In the genomic region with DNA sequence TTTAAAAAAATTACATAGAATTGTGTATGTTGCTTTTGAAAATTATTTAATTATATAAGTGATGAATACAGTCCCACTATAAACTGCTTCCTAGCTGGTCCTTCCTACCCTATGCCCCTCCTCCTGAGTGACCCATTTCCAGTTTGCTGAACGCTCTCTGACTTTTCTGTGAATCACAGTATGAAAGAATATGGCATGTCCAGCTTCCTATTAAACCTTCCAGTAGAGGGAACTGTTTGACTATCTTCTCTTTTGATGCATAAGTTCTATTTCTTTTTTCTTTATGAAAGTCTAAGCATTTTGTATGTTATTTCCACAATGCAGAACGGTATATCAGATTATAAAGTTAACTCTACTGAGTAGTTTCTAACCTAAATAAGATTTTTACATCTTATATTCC, we compare ENCODE assay signal across 8 cellular contexts. TPM values are rescaled to one million over a fixed set of nuclear protein-coding genes. Genes with fewer than 3 reads are reported as not detected.
DNase-seq lines count a peak whose midpoint lies in the region; ATAC-seq, FAIRE-seq and TF ChIP-seq lines count a peak whose summit lies in the region.

No MANE protein-coding gene starts in this region.

- H3K4me1 Mint-ChIP-seq in MCF 10A (ENCODE audit: insufficient read depth, unreplicated experiment), result peaks cover 17% of the 10 kb centered on the region

- DNase-seq in AG04449 (ENCODE audit: low read depth, low spot score), result no peak
- DNase-seq in GM12891 (ENCODE audit: insufficient read length, low spot score), result peak; percentile 36
- peak; percentile 45 for DNase-seq in NCI-H460 (ENCODE audit: extremely low read depth, low read depth)
- peak; percentile 63 for DNase-seq in MCF 10A (ENCODE audit: unreplicated experiment)
- no peak for DNase-seq in left lung
- no peak for DNase-seq in stimulated activated naive CD4-positive, alpha-beta T cell treated with Interleukin-2 at 50 U/mL for 16 hours (lab: John Stamatoyannopoulos, UW)

- no peak for TF ChIP-seq POLR2A in GM12891 (IDR thresholded peaks at IDR 0.05; ENCODE audit: low read depth, low read length)

- H3K36me3 Mint-ChIP-seq in MCF 10A (ENCODE audit: insufficient read depth, unreplicated experiment), result no peaks in the 10 kb centered on the region

- no peaks in the 10 kb centered on the region for H3K9me3 Mint-ChIP-seq in MCF 10A (ENCODE audit: unreplicated experiment)

- FAIRE-seq in GM12891 (lab: Jason Lieb, UNC), result no peak

- no peaks in the 10 kb centered on the region for H3K9me3 ChIP-seq in left lung

- H3K27ac ChIP-seq in left lung, result no peak overlapping the region

- no peak overlapping the region for H3K27ac Mint-ChIP-seq in MCF 10A (ENCODE audit: low read depth, unreplicated experiment)

- H3K4me3 ChIP-seq in AG04449 (ENCODE audit: low read depth, low read length), result no peak overlapping the region
- no peak overlapping the region for H3K4me3 ChIP-seq in left lung

- TF ChIP-seq CTCF in AG04449 (IDR thresholded peaks at IDR 0.05; ENCODE audit: insufficient read depth, low read length, missing control alignments), result peak; percentile 46
- peak; percentile 43 for TF ChIP-seq CTCF in MCF 10A (IDR thresholded peaks at IDR 0.05; ENCODE audit: unreplicated experiment)
- TF ChIP-seq CTCF in left lung (IDR thresholded peaks at IDR 0.05), result peak; percentile 53 to 62

- no TSS peak for BruUV-seq in MCF 10A (replicated peaks; lab: Mats Ljungman, UMichigan)

- intact Hi-C loops in MCF 10A (cut with micrococcal nuclease) (loop anchor here (1.0 to 2.0 kb wide), 4 partner anchors 149 to 415 kb away; no protein-coding TSS in a partner anchor), left lung (cut with DNase I) (loop anchor here in 1 of 2 donors (10.0 kb wide), 1 partner anchor 151 kb away; no protein-coding TSS in a partner anchor)

- H3K27me3 ChIP-seq in left lung, result no peaks in the 10 kb centered on the region

- no peaks in the 10 kb centered on the region for H3K4me1 ChIP-seq in left lung

- no peak overlapping the region for H3K4me3 Mint-ChIP-seq in MCF 10A (ENCODE audit: unreplicated experiment)

- POLR2A ChIA-PET in AG04449 (lab: Yijun Ruan, JAX), result no interaction called here
- POLR2A ChIA-PET in MCF 10A (lab: Yijun Ruan, JAX), result interaction anchor here (0.7 to 5.0 kb wide), 10 partner anchors 10 to 191 kb away, joined by 3 to 36 read pairs (median 4); partner anchors contain the start of gene PTPN2

- H3K36me3 ChIP-seq in left lung, result no peaks in the 10 kb centered on the region

- H3K27me3 Mint-ChIP-seq in MCF 10A (ENCODE audit: insufficient read depth, unreplicated experiment), result no peaks in the 10 kb centered on the region

- CTCF ChIA-PET in AG04449 (lab: Yijun Ruan, JAX) (interaction anchor here (0.7 to 15.8 kb wide), 29 partner anchors 9 to 416 kb away, joined by 3 to 324 read pairs (median 7); partner anchors contain the start of gene PTPN2), MCF 10A (lab: Yijun Ruan, JAX) (interaction anchor here (0.5 to 9.6 kb wide), 29 partner anchors 8 to 1777 kb away, joined by 3 to 152 read pairs (median 4); no protein-coding TSS in a partner anchor)

- peak; percentile 79 for ATAC-seq in left lung
- ATAC-seq in GM19035 (IDR thresholded peaks at IDR 0.05; ENCODE audit: unreplicated experiment), result no peak
- ATAC-seq in GM18502 (IDR thresholded peaks at IDR 0.05; ENCODE audit: poor library complexity, unreplicated experiment), result no peak

TF ChIP-seq in GM12891, 5 proteins besides CTCF, POLR2A, EP300 and RAD21:
- TF ChIP-seq SPI1 (IDR thresholded peaks at IDR 0.05; ENCODE audit: low read depth, low read length) (no peak), POLR2AphosphoS5 (IDR thresholded peaks at IDR 0.05; ENCODE audit: low read depth, low read length) (no peak), PAX5 (IDR thresholded peaks at IDR 0.05; ENCODE audit: insufficient read depth, low read length, severe bottlenecking) (no peak), POU2F2 (IDR thresholded peaks at IDR 0.05; ENCODE audit: low read depth, low read length) (no peak), TAF1 (IDR thresholded peaks at IDR 0.05; ENCODE audit: low read depth, low read length) (no peak)

RNA-seq across cellular contexts. Expression of gene PSMG2, which starts 41.3 kb away (rescaled TPM):
- 73.0 TPM for polyA plus RNA-seq in GM12891 (2012; ENCODE audit: low read depth, missing spikeins)
- total RNA-seq in NCI-H460 (2014; rRNA removed; shearing (Covaris generic)), result 133 and 136 TPM in 2 replicates
- polyA plus RNA-seq in NCI-H460 (2014; cell fraction: nucleus; rRNA removed), result 60.1 and 74.6 TPM in 2 replicates
- 88.6 and 100 TPM in 2 replicates for total RNA-seq in MCF 10A (2022)
- 10 to 100 TPM; 63.0 to 69.5 TPM for total RNA-seq in left lung

RNA-seq across cellular contexts. Expression of gene CEP76, which starts 41.6 kb away (rescaled TPM):
- polyA plus RNA-seq in GM12891 (2012; ENCODE audit: low read depth, missing spikeins), result 6.8 TPM
- 10.9 and 15.6 TPM in 2 replicates for total RNA-seq in NCI-H460 (2014; rRNA removed; shearing (Covaris generic))
- polyA plus RNA-seq in NCI-H460 (2014; cell fraction: nucleus; rRNA removed), result 18.5 and 23.9 TPM in 2 replicates
- total RNA-seq in MCF 10A (2022), result 4.9 and 6.4 TPM in 2 replicates
- total RNA-seq in left lung, result 1 to 10 TPM; 5.2 TPM

Comparison
In these comparisons a context has a peak if more than half of its experiments do, and no peak if none do; other contexts are left out.
1. DNase-seq: peak in GM12891 (single experiment), NCI-H460 (single experiment) and MCF 10A (single experiment); none in AG04449 (single experiment), left lung (0 of 2) and stimulated activated naive CD4-positive, alpha-beta T cell treated with Interleukin-2 at 50 U/mL for 16 hours (single experiment).
2. Peak in every context shown above with its lines, with median percentiles within 50 percentile points of each other: CTCF ChIP-seq.